28 cellular contexts compared by ENCODE assay signal in genomic region chrX:53599781-53600396, GRCh38.
DNase-seq lines count a peak whose midpoint lies in the region; ATAC-seq and TF ChIP-seq lines count a peak whose summit lies in the region.
"Had no signal": no experiment of that assay in that cellular context is flagged by ENCODE, and none has a peak within 500 bp of the region (broad histone marks: within the 10 kb centered on the region; RNA-seq: fewer than 3 reads in every experiment).

No MANE protein-coding gene starts in this region.

- no peak for TF ChIP-seq POLR2A in tibial nerve (IDR thresholded peaks at IDR 0.05)

- peaks cover 19% of the 10 kb centered on the region for H3K4me1 Mint-ChIP-seq in activated naive CD4-positive, alpha-beta T cell treated with anti-CD3 and anti-CD28 coated beads for 36 hours (ENCODE audit: low read depth)
- H3K4me1 Mint-ChIP-seq in activated naive CD4-positive, alpha-beta T cell treated with anti-CD3 and anti-CD28 coated beads, Interleukin-2, amount 10 ng/mL, durations not matched to agents 7 days and 5 days, result no peaks in the 10 kb centered on the region
- peaks cover 0 to 8% (median 0%) of the 10 kb centered on the region in 7 donors for H3K4me1 Mint-ChIP-seq in naive thymus-derived CD4-positive, alpha-beta T cell
- H3K4me1 Mint-ChIP-seq: H9 had no signal

- CTCF ChIA-PET in activated naive CD4-positive, alpha-beta T cell treated with anti-CD3 and anti-CD28 coated beads for 36 hours (lab: Charles Lee), result no interaction called here
- CTCF ChIA-PET in activated naive CD4-positive, alpha-beta T cell treated with anti-CD3 and anti-CD28 coated beads, Interleukin-2, amount 10 ng/mL, durations not matched to agents 7 days and 5 days (lab: Charles Lee), result no interaction called here
- CTCF ChIA-PET in naive thymus-derived CD4-positive, alpha-beta T cell (lab: Charles Lee), result no interaction called here
- CTCF ChIA-PET in RWPE1 (lab: Yijun Ruan, JAX), result no interaction called here

- intact Hi-C loops in activated naive CD4-positive, alpha-beta T cell treated with anti-CD3 and anti-CD28 coated beads for 36 hours (cut with micrococcal nuclease), result no loop called here
- intact Hi-C loops in naive thymus-derived CD4-positive, alpha-beta T cell (cut with micrococcal nuclease), result no loop called here

- no peaks in the 10 kb centered on the region for H3K27me3 Mint-ChIP-seq in activated naive CD4-positive, alpha-beta T cell treated with anti-CD3 and anti-CD28 coated beads for 36 hours (ENCODE audit: low read depth)
- H3K27me3 Mint-ChIP-seq in activated naive CD4-positive, alpha-beta T cell treated with anti-CD3 and anti-CD28 coated beads, Interleukin-2, amount 10 ng/mL, durations not matched to agents 7 days and 5 days, result no peaks in the 10 kb centered on the region
- H3K27me3 Mint-ChIP-seq in naive thymus-derived CD4-positive, alpha-beta T cell, result no peaks in the 10 kb centered on the region

- no peaks in the 10 kb centered on the region for H3K9me3 Mint-ChIP-seq in activated naive CD4-positive, alpha-beta T cell treated with anti-CD3 and anti-CD28 coated beads for 36 hours
- no peaks in the 10 kb centered on the region for H3K9me3 Mint-ChIP-seq in activated naive CD4-positive, alpha-beta T cell treated with anti-CD3 and anti-CD28 coated beads, Interleukin-2, amount 10 ng/mL, durations not matched to agents 7 days and 5 days
- H3K9me3 Mint-ChIP-seq in naive thymus-derived CD4-positive, alpha-beta T cell, result no peaks in the 10 kb centered on the region
- H3K9me3 Mint-ChIP-seq: T-helper 1 cell treated with Interleukin-12 subunit alpha and Interleukin-12 subunit beta and Interleukin-4 antibody, amounts not matched to agents 30 μg/mL and 1 μg/mL, for 36 hours had no signal

- no peak overlapping the region for H3K4me3 ChIP-seq in naive thymus-derived CD4-positive, alpha-beta T cell (ENCODE audit: low read length)
- H3K4me3 ChIP-seq in tibial nerve, result no peak overlapping the region
- H3K4me3 ChIP-seq: ascending aorta, dorsolateral prefrontal cortex, K562, MG63, SK-N-MC had no signal

- no peak overlapping the region for H3K27ac ChIP-seq in naive thymus-derived CD4-positive, alpha-beta T cell (ENCODE audit: low read depth, low read length)
- no peak overlapping the region for H3K27ac ChIP-seq in tibial nerve
- H3K27ac ChIP-seq in RWPE1, result no peak overlapping the region
- H3K27ac ChIP-seq: ascending aorta, C4-2B, dorsolateral prefrontal cortex, SK-N-MC had no signal

- H3K4me3 Mint-ChIP-seq in activated naive CD4-positive, alpha-beta T cell treated with anti-CD3 and anti-CD28 coated beads for 36 hours, result no peak overlapping the region
- H3K4me3 Mint-ChIP-seq in activated naive CD4-positive, alpha-beta T cell treated with anti-CD3 and anti-CD28 coated beads, Interleukin-2, amount 10 ng/mL, durations not matched to agents 7 days and 5 days, result no peak overlapping the region
- H3K4me3 Mint-ChIP-seq in naive thymus-derived CD4-positive, alpha-beta T cell, result no peak overlapping the region
- H3K4me3 Mint-ChIP-seq: H9; T-helper 1 cell treated with Interleukin-12 subunit alpha and Interleukin-12 subunit beta and Interleukin-4 antibody, amounts not matched to agents 30 μg/mL and 1 μg/mL, for 36 hours had no signal

- 65 to 79% methylated on average over 2 of the region's 2 CpGs for WGBS in tibial nerve, 2 donors

- DNase-seq in activated naive CD4-positive, alpha-beta T cell treated with anti-CD3 and anti-CD28 coated beads for 36 hours, result no peak
- no peak for DNase-seq in activated naive CD4-positive, alpha-beta T cell treated with anti-CD3 and anti-CD28 coated beads, Interleukin-2, amount 10 ng/mL, durations not matched to agents 7 days and 5 days
- DNase-seq in M059J (ENCODE audit: low read depth) (peak; percentile 12), amniotic epithelial cell (ENCODE audit: low read depth) (peak; percentile 2), NCI-H2227 (lab: John Stamatoyannopoulos, UW; ENCODE audit: unreplicated experiment) (no peak), tibial nerve (ENCODE audit: low spot score in 2 of 2) (no peak), RWPE1 (ENCODE audit: low spot score) (no peak)
- no peak for DNase-seq in naive thymus-derived CD4-positive, alpha-beta T cell
- DNase-seq: activated CD4-positive, alpha-beta T cell treated with anti-CD3 and anti-CD28 coated beads, Interleukin-2, amount 50 U/mL, for 1 hour; activated naive CD4-positive, alpha-beta T cell treated with anti-CD3 and anti-CD28 coated beads, Interleukin-2, amount 50 U/mL, for 16 hours; DND-41; dorsolateral prefrontal cortex; H9; mesendoderm; MG63; NCI-H1105 treated with DMSO at 0.1 percent for 48 hours; NCI-H2029; NCI-H226; NCI-H748 treated with DMSO at 0.1 percent for 48 hours; posterior cingulate gyrus; right cardiac atrium; RPMI8226 had no signal

- ATAC-seq in naive thymus-derived CD4-positive, alpha-beta T cell, result no peak
- ATAC-seq: K562, left lobe of liver, right cardiac atrium had no signal

- H3K27me3 ChIP-seq in naive thymus-derived CD4-positive, alpha-beta T cell (ENCODE audit: control insufficient read depth in 2 of 2, insufficient read depth in 2 of 2, low read length in 2 of 2), result no peaks in the 10 kb centered on the region
- H3K27me3 ChIP-seq in tibial nerve, result peaks cover 0 to 11% of the 10 kb centered on the region in 2 donors
- H3K27me3 ChIP-seq: ascending aorta, MG63 had no signal

- no peak for TF ChIP-seq CTCF in tibial nerve (IDR thresholded peaks at IDR 0.05)
- TF ChIP-seq CTCF in RWPE1 (conservative IDR thresholded peaks at IDR 0.05; ENCODE audit: low read depth), result no peak

- no peaks in the 10 kb centered on the region for H3K4me1 ChIP-seq in naive thymus-derived CD4-positive, alpha-beta T cell (ENCODE audit: control insufficient read depth in 2 of 2, insufficient read depth in 2 of 2, low read length in 2 of 2)
- H3K4me1 ChIP-seq in tibial nerve, result no peaks in the 10 kb centered on the region
- H3K4me1 ChIP-seq: ascending aorta had no signal

- peaks cover 12 to 45% (median 13%) of the 10 kb centered on the region in 3 experiments for H3K36me3 ChIP-seq in naive thymus-derived CD4-positive, alpha-beta T cell (ENCODE audit: control insufficient read depth in 2 of 3, insufficient read depth in 3 of 3, low read length in 3 of 3)
- peaks cover 0 to 54% (median 0%) of the 10 kb centered on the region in 3 donors for H3K36me3 ChIP-seq in tibial nerve

- peak overlapping the region; percentile 48 for H3K27ac Mint-ChIP-seq in activated naive CD4-positive, alpha-beta T cell treated with anti-CD3 and anti-CD28 coated beads for 36 hours
- no peak overlapping the region for H3K27ac Mint-ChIP-seq in activated naive CD4-positive, alpha-beta T cell treated with anti-CD3 and anti-CD28 coated beads, Interleukin-2, amount 10 ng/mL, durations not matched to agents 7 days and 5 days
- peak overlapping the region in 5 of 9 donors; percentile 29 to 68 (median 36) for H3K27ac Mint-ChIP-seq in naive thymus-derived CD4-positive, alpha-beta T cell
- H3K27ac Mint-ChIP-seq: H9; T-helper 1 cell treated with Interleukin-12 subunit alpha and Interleukin-12 subunit beta and Interleukin-4 antibody, amounts not matched to agents 30 μg/mL and 1 μg/mL, for 36 hours had no signal

- no peaks in the 10 kb centered on the region for H3K9me3 ChIP-seq in naive thymus-derived CD4-positive, alpha-beta T cell (ENCODE audit: control insufficient read depth in 2 of 3, low read length in 3 of 3)
- no peaks in the 10 kb centered on the region for H3K9me3 ChIP-seq in tibial nerve
- H3K9me3 ChIP-seq: ascending aorta, MG63 had no signal

- TF ChIP-seq EP300 in tibial nerve (IDR thresholded peaks at IDR 0.05), result no peak

- POLR2A ChIA-PET in naive thymus-derived CD4-positive, alpha-beta T cell (lab: Charles Lee), result no interaction called here
- POLR2A ChIA-PET in RWPE1 (lab: Yijun Ruan, JAX; ENCODE audit: low non-redundant PET), result no interaction called here

- H3K36me3 Mint-ChIP-seq in activated naive CD4-positive, alpha-beta T cell treated with anti-CD3 and anti-CD28 coated beads for 36 hours (ENCODE audit: low read depth), result peaks cover 30% of the 10 kb centered on the region
- H3K36me3 Mint-ChIP-seq in activated naive CD4-positive, alpha-beta T cell treated with anti-CD3 and anti-CD28 coated beads, Interleukin-2, amount 10 ng/mL, durations not matched to agents 7 days and 5 days, result peaks cover 28% of the 10 kb centered on the region
- peaks cover 0 to 15% (median 0%) of the 10 kb centered on the region in 5 donors for H3K36me3 Mint-ChIP-seq in naive thymus-derived CD4-positive, alpha-beta T cell

Comparison
In these comparisons a context has a peak if more than half of its experiments do, and no peak if none do; other contexts are left out.
1. DNase-seq: peak in M059J (single experiment) and amniotic epithelial cell (single experiment); none in activated naive CD4-positive, alpha-beta T cell treated with anti-CD3 and anti-CD28 coated beads for 36 hours (single experiment), activated naive CD4-positive, alpha-beta T cell treated with anti-CD3 and anti-CD28 coated beads, Interleukin-2, amount 10 ng/mL, durations not matched to agents 7 days and 5 days (single experiment), naive thymus-derived CD4-positive, alpha-beta T cell (0 of 9), NCI-H2227 (single experiment), tibial nerve (0 of 2) and RWPE1 (single experiment).